ENCODE assay signal across 8 cellular contexts in the genomic region with DNA sequence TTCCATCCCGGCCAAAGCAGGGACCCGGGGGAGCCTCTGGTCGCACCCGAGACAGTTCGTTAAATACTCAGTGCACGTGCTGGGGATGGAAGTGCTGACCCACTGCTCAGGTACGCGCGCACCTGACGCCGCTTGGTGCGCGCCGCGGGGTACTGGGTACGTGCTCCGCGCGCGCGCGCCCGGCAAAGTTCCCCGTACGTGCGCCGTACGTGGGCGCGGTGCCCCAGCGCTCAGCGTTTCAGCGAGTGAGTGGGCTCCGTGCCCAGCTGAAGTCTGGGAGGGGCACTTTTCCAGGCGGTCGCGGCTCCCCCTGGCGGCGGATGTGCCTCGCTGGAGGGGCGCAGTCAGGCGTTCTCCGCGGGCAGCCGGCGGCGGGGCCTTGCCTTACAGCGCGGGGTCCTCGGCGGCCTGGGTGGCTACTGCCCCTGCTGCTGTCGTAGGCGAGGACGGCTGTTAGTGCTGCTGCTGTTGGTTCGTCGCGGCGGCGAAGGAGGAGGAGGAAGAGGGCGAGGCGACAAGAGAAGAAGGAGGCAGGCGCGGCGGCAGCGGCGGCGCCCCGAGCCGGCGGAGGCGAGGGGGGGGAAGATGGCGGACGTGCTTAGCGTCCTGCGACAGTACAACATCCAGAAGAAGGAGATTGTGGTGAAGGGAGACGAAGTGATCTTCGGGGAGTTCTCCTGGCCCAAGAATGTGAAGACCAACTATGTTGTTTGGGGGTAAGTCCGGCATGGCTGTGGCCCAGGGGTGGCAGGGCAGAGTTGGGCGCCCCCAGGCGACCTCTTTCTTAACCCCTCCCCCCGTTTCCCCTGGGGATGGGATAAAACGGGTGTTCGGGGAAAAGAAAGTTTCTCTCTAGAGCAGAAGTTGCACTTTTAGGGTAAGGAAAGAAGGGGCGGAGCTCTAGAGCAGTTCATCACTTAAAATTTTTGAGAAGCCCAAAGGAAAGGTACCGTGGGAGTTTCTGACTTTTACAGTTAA.
A peak's percentile ranks its signal among the peaks of the same experiment; 100 is the strongest.
DNase-seq lines count a peak whose midpoint lies in the region; ATAC-seq lines count a peak whose summit lies in the region.

A gene (plus strand): TSS at position 416 of the 978 bp plus-strand sequence. CDS start 170 bp downstream, at position 586.

- no peaks in the 10 kb centered on the region for H3K27me3 ChIP-seq in BLaER1 treated with 17β-estradiol and CSF1 and Interleukin-3, amounts not matched to agents 10 nM and 100 nM

- H3K9ac ChIP-seq in BLaER1 treated with 17β-estradiol and CSF1 and Interleukin-3, amounts not matched to agents 10 nM and 100 nM, result peak within 1 kb of the TSS; percentile 86 to 97 (median 94)

- H3K27ac ChIP-seq in BLaER1 treated with 17β-estradiol and CSF1 and Interleukin-3, amounts not matched to agents 10 nM and 100 nM, result peak within 1 kb of the TSS; percentile 89 to 99 (median 96)
- H3K27ac ChIP-seq in cingulate gyrus (ENCODE audit: low read depth, low read length), result peak within 1 kb of the TSS; percentile 97

- no peaks in the 10 kb centered on the region for H3K9me3 ChIP-seq in BLaER1 treated with 17β-estradiol and CSF1 and Interleukin-3, amounts not matched to agents 10 nM and 100 nM (replicated peaks in 1 of 11)

- peak within 1 kb of the TSS; percentile 85 to 97 (median 91) for H3K4me2 ChIP-seq in BLaER1 treated with 17β-estradiol and CSF1 and Interleukin-3, amounts not matched to agents 10 nM and 100 nM

- peaks cover 17 to 27% (median 22%) of the 10 kb centered on the region in 11 experiments for H3K36me3 ChIP-seq in BLaER1 treated with 17β-estradiol and CSF1 and Interleukin-3, amounts not matched to agents 10 nM and 100 nM

- peak; percentile 80 for DNase-seq in GM19240 (ENCODE audit: insufficient read length, low spot score)
- peak; percentile 57 for DNase-seq in NCI-H524 treated with DMSO at 0.1 percent for 48 hours (lab: John Stamatoyannopoulos, UW)
- peak; percentile 99 to 100 for DNase-seq in activated CD4-positive, alpha-beta T cell treated with anti-CD3 and anti-CD28 coated beads for 4 hours
- peak; percentile 98 for DNase-seq in left kidney (ENCODE audit: low read depth, low spot score)
- DNase-seq in stimulated activated CD4-positive, alpha-beta T cell treated with anti-CD3 and anti-CD28 coated beads, Interleukin-2, amount 100 ng/mL, for 24 hours, result peak; percentile 99 to 100

- H3K4me1 ChIP-seq in BLaER1 treated with 17β-estradiol and CSF1 and Interleukin-3, amounts not matched to agents 10 nM and 100 nM, result peaks cover 17 to 35% (median 22%) of the 10 kb centered on the region in 10 experiments

- peak; percentile 91 for ATAC-seq in HG03460 (IDR thresholded peaks at IDR 0.05; ENCODE audit: unreplicated experiment)

- peak within 1 kb of the TSS; percentile 74 to 92 (median 82) for H3K4me3 ChIP-seq in BLaER1 treated with 17β-estradiol and CSF1 and Interleukin-3, amounts not matched to agents 10 nM and 100 nM

- H4K20me1 ChIP-seq in BLaER1 treated with 17β-estradiol and CSF1 and Interleukin-3, amounts not matched to agents 10 nM and 100 nM, result peaks cover 21 to 46% (median 39%) of the 10 kb centered on the region in 11 experiments; a peak in 19 of 22 replicates

Comparison
In these comparisons a context has a peak if more than half of its experiments do, and no peak if none do; other contexts are left out.
1. Peak in every context shown above with its lines: DNase-seq, ATAC-seq, H3K4me3 ChIP-seq and H3K27ac ChIP-seq.